Comparison of ENCODE assay signal across 41 cellular contexts in genomic region chr2:138760693-138761092, GRCh38. TPM values are rescaled to one million over a fixed set of nuclear protein-coding genes. Genes with fewer than 3 reads are reported as not detected.
"Had no signal": no experiment of that assay in that cellular context is flagged by ENCODE, and none has a peak within 500 bp of the region (broad histone marks: within the 10 kb centered on the region; RNA-seq: fewer than 3 reads in every experiment).

No MANE protein-coding gene starts in this region.

- H3K27me3 Mint-ChIP-seq: activated CD4-positive, alpha-beta memory T cell treated with anti-CD3 and anti-CD28 coated beads, Interleukin-2, amount 10 ng/mL, durations not matched to agents 7 days and 5 days; activated naive CD4-positive, alpha-beta T cell treated with anti-CD3 and anti-CD28 coated beads, Interleukin-2, amount 10 ng/mL, durations not matched to agents 7 days and 5 days; activated naive CD8-positive, alpha-beta T cell treated with anti-CD3 and anti-CD28 coated beads, Interleukin-2, amount 50 U/mL, for 24 hours; brain had no signal

- H3K4me1 Mint-ChIP-seq: activated CD4-positive, alpha-beta memory T cell treated with anti-CD3 and anti-CD28 coated beads, Interleukin-2, amount 10 ng/mL, durations not matched to agents 7 days and 5 days; activated CD8-positive, alpha-beta memory T cell treated with anti-CD3 and anti-CD28 coated beads, Interleukin-2, amount 10 ng/mL, durations not matched to agents 7 days and 5 days; activated naive CD4-positive, alpha-beta T cell treated with anti-CD3 and anti-CD28 coated beads, Interleukin-2, amount 10 ng/mL, durations not matched to agents 7 days and 5 days; activated naive CD8-positive, alpha-beta T cell treated with anti-CD3 and anti-CD28 coated beads, Interleukin-2, amount 50 U/mL, for 24 hours had no signal

- H3K27ac Mint-ChIP-seq: activated CD4-positive, alpha-beta memory T cell treated with anti-CD3 and anti-CD28 coated beads, Interleukin-2, amount 10 ng/mL, durations not matched to agents 7 days and 5 days; activated CD8-positive, alpha-beta memory T cell treated with anti-CD3 and anti-CD28 coated beads, Interleukin-2, amount 10 ng/mL, durations not matched to agents 7 days and 5 days; activated naive CD4-positive, alpha-beta T cell treated with anti-CD3 and anti-CD28 coated beads, Interleukin-2, amount 10 ng/mL, durations not matched to agents 7 days and 5 days; activated naive CD8-positive, alpha-beta T cell; activated naive CD8-positive, alpha-beta T cell treated with anti-CD3 and anti-CD28 coated beads, Interleukin-2, amount 50 U/mL, for 24 hours; brain had no signal

- H3K4me3 Mint-ChIP-seq: activated CD4-positive, alpha-beta memory T cell treated with anti-CD3 and anti-CD28 coated beads, Interleukin-2, amount 10 ng/mL, durations not matched to agents 7 days and 5 days; activated CD8-positive, alpha-beta memory T cell treated with anti-CD3 and anti-CD28 coated beads, Interleukin-2, amount 10 ng/mL, durations not matched to agents 7 days and 5 days; activated naive CD4-positive, alpha-beta T cell treated with anti-CD3 and anti-CD28 coated beads, Interleukin-2, amount 10 ng/mL, durations not matched to agents 7 days and 5 days; activated naive CD8-positive, alpha-beta T cell; activated naive CD8-positive, alpha-beta T cell treated with anti-CD3 and anti-CD28 coated beads, Interleukin-2, amount 50 U/mL, for 24 hours; brain had no signal

- H3K36me3 Mint-ChIP-seq: activated CD8-positive, alpha-beta memory T cell treated with anti-CD3 and anti-CD28 coated beads, Interleukin-2, amount 10 ng/mL, durations not matched to agents 7 days and 5 days; activated naive CD4-positive, alpha-beta T cell treated with anti-CD3 and anti-CD28 coated beads, Interleukin-2, amount 10 ng/mL, durations not matched to agents 7 days and 5 days; activated naive CD8-positive, alpha-beta T cell; brain had no signal

- DNase-seq: activated CD4-positive, alpha-beta memory T cell treated with anti-CD3 and anti-CD28 coated beads, Interleukin-2, amount 10 ng/mL, durations not matched to agents 7 days and 5 days; activated CD4-positive, alpha-beta T cell treated with anti-CD3 and anti-CD28 coated beads for 1 hour; activated CD4-positive, alpha-beta T cell treated with anti-CD3 and anti-CD28 coated beads for 48 hours; activated CD4-positive, CD25-positive, alpha-beta regulatory T cell; activated CD8-positive, alpha-beta memory T cell treated with anti-CD3 and anti-CD28 coated beads for 24 hours; activated CD8-positive, alpha-beta memory T cell treated with anti-CD3 and anti-CD28 coated beads, Interleukin-2, amount 10 ng/mL, durations not matched to agents 7 days and 5 days; activated CD8-positive, alpha-beta memory T cell treated with anti-CD3 and anti-CD28 coated beads, Interleukin-2, amount 50 U/mL, for 48 hours; activated effector memory CD4-positive, alpha-beta T cell treated with Interleukin-2 at 50 U/mL for 16 hours; activated naive CD4-positive, alpha-beta T cell treated with anti-CD3 and anti-CD28 coated beads, Interleukin-2, amount 10 ng/mL, durations not matched to agents 7 days and 5 days; activated naive CD8-positive, alpha-beta T cell treated with anti-CD3 and anti-CD28 coated beads, Interleukin-2, amount 50 U/mL, for 24 hours; activated T-cell treated with anti-CD3 and anti-CD28 coated beads, Interleukin-2, amount 50 U/mL, for 48 hours; anterior cingulate cortex; caudate nucleus; cerebellar nuclear complex; Kasumi-1; KG1; MG63; NCI-H1048; NCI-H1105 treated with DMSO at 0.1 percent for 48 hours; NCI-H1436; NCI-H187; NCI-H2029 treated with DMSO at 0.1 percent for 48 hours; NCI-H2107; NCI-H2171; NCI-H446; NCI-H510A treated with DMSO at 0.1 percent for 48 hours; NCI-H69; NCI-H82; NK-92 treated with Interleukin-12 subunit alpha and Interleukin-12 subunit beta, amount 100 ng/mL, for 24 hours; PC-3; Peyer's patch; RPMI8226; SHP77 treated with DMSO at 0.1 percent for 48 hours; SW 1271; T-helper 1 cell; T-helper 2 cell; T-helper 9 cell; WERI-Rb-1 had no signal

- FAIRE-seq: bronchial epithelial cell had no signal

- H3K9me3 Mint-ChIP-seq: activated CD4-positive, alpha-beta memory T cell treated with anti-CD3 and anti-CD28 coated beads, Interleukin-2, amount 10 ng/mL, durations not matched to agents 7 days and 5 days; activated naive CD4-positive, alpha-beta T cell treated with anti-CD3 and anti-CD28 coated beads, Interleukin-2, amount 10 ng/mL, durations not matched to agents 7 days and 5 days; activated naive CD8-positive, alpha-beta T cell treated with anti-CD3 and anti-CD28 coated beads, Interleukin-2, amount 50 U/mL, for 24 hours had no signal

RNA-seq across cellular contexts. Expression of gene NXPH2, which starts 19.5 kb away (rescaled TPM):
- total RNA-seq: activated CD4-positive, alpha-beta memory T cell treated with anti-CD3 and anti-CD28 coated beads, Interleukin-2, amount 10 ng/mL, durations not matched to agents 7 days and 5 days; activated CD8-positive, alpha-beta memory T cell treated with anti-CD3 and anti-CD28 coated beads, Interleukin-2, amount 10 ng/mL, durations not matched to agents 7 days and 5 days; bronchial epithelial cell; PC-3; Peyer's patch had no signal
